ENCODE assay signal across 8 cellular contexts in the genomic region with DNA sequence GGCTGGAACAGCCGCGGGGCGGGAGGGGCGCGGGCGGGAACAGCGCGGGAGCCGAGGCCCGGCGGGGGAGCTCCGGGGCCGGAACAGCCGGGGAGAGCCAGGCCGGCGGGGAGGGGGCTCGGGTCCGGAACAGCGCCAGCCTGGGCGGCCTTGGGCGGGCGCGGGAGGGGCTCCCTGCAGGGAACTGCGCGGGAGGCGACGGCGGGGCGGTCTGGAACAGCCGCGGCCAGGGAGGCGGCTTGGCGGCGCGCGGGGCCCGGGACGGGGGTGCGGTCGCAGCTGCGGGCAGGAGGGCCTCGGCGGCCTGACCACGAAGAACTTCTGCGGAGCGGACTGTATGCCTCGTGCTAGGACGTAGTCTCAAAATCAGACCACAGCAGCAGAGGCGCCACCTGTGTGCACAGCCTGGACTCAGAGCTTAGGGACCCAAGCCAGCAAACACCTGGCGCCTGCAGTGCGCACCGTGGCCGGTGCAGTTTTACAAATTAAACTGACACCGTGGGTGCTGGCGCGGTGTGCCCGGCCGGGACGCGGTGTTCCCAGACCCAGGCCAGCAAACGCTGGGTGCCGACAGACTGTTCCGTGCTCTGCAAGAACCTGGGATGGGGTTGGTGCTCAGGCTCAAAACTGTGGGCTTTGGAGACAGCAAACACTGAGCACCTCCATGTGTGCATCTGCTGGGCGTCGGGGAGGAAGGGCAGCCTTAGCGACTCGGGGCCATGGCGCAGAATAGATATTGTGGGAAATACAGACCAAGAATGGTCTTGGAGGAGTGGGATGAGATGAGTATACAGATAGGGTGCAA. TPM values are rescaled to one million over a fixed set of nuclear protein-coding genes. Genes with fewer than 3 reads are reported as not detected.
DNase-seq lines count a peak whose midpoint lies in the region; ATAC-seq and TF ChIP-seq lines count a peak whose summit lies in the region.

No MANE protein-coding gene starts in this region.

- TF ChIP-seq CTCF in Caco-2 (IDR thresholded peaks at IDR 0.05; ENCODE audit: insufficient read depth in 1 of 2, low read depth in 1 of 2, low read length in 1 of 2, severe bottlenecking in 1 of 2, unreplicated experiment in 1 of 2) (peak; percentile 2 to 4), Peyer's patch (IDR thresholded peaks at IDR 0.05) (peak in 4 of 6 experiments; percentile 7 to 31 (median 14))

- peaks cover 32% of the 10 kb centered on the region for H3K36me3 Mint-ChIP-seq in Caco-2 (ENCODE audit: insufficient read depth, unreplicated experiment)
- H3K36me3 Mint-ChIP-seq in activated naive CD4-positive, alpha-beta T cell treated with anti-CD3 and anti-CD28 coated beads for 36 hours (ENCODE audit: low read depth), result peaks cover 14% of the 10 kb centered on the region

- ATAC-seq in GM19463 (IDR thresholded peaks at IDR 0.05; ENCODE audit: unreplicated experiment) (peak; percentile 58), HG03571 (IDR thresholded peaks at IDR 0.05; ENCODE audit: unreplicated experiment) (peak; percentile 53), aorta (ENCODE audit: low FRiP score) (peak; percentile 56)

- H3K4me3 Mint-ChIP-seq in Caco-2 (ENCODE audit: unreplicated experiment), result peak overlapping the region; percentile 94
- peak overlapping the region; percentile 76 for H3K4me3 Mint-ChIP-seq in activated naive CD4-positive, alpha-beta T cell treated with anti-CD3 and anti-CD28 coated beads for 36 hours

- peak overlapping the region; percentile 72 for H3K4me3 ChIP-seq in Caco-2 (ENCODE audit: low read depth, low read length)
- peak overlapping the region; percentile 55 to 74 (median 60) for H3K4me3 ChIP-seq in Peyer's patch
- peak overlapping the region; percentile 23 to 40 for H3K4me3 ChIP-seq in aorta (ENCODE audit: low read length in 2 of 2)

- peak; percentile 96 to 100 for DNase-seq in Caco-2
- peak; percentile 81 to 96 (median 94) for DNase-seq in Peyer's patch
- DNase-seq in activated naive CD4-positive, alpha-beta T cell treated with anti-CD3 and anti-CD28 coated beads for 36 hours, result peak; percentile 65
- DNase-seq in head of caudate nucleus, result peak in 39 of 42 donors; percentile 60 to 95 (median 90)
- DNase-seq in pons (ENCODE audit: low spot score), result peak; percentile 74
- DNase-seq in aorta, result peak; percentile 91 to 94

- H3K27me3 ChIP-seq in Caco-2 (replicated peaks; ENCODE audit: control insufficient read depth, insufficient read depth, low read length) (no peaks in the 10 kb centered on the region), Peyer's patch (no peaks in the 10 kb centered on the region), aorta (ENCODE audit: control insufficient read depth in 1 of 2, insufficient read depth in 2 of 2, low read length in 1 of 2) (no peaks in the 10 kb centered on the region)

- peaks cover 19% of the 10 kb centered on the region for H3K9me3 Mint-ChIP-seq in Caco-2 (ENCODE audit: unreplicated experiment)
- peaks cover 9% of the 10 kb centered on the region for H3K9me3 Mint-ChIP-seq in activated naive CD4-positive, alpha-beta T cell treated with anti-CD3 and anti-CD28 coated beads for 36 hours

- peak overlapping the region; percentile 88 for H3K27ac Mint-ChIP-seq in Caco-2 (ENCODE audit: unreplicated experiment)
- H3K27ac Mint-ChIP-seq in activated naive CD4-positive, alpha-beta T cell treated with anti-CD3 and anti-CD28 coated beads for 36 hours, result peak overlapping the region; percentile 18

- H3K27ac ChIP-seq in Peyer's patch (peak overlapping the region; percentile 92 to 100 (median 94)), aorta (ENCODE audit: low read depth in 1 of 2, low read length in 2 of 2) (peak overlapping the region; percentile 12 to 84)

- H3K4me1 ChIP-seq in Caco-2, result peaks cover 23% of the 10 kb centered on the region
- H3K4me1 ChIP-seq in Peyer's patch, result peaks cover 0 to 22% (median 14%) of the 10 kb centered on the region in 4 donors
- no peaks in the 10 kb centered on the region for H3K4me1 ChIP-seq in aorta (ENCODE audit: control insufficient read depth in 1 of 2, insufficient read depth in 2 of 2, low read length in 2 of 2)

- peak; percentile 44 to 80 for TF ChIP-seq POLR2A in Peyer's patch (IDR thresholded peaks at IDR 0.05)

- H3K4me1 Mint-ChIP-seq in Caco-2 (ENCODE audit: low read depth, unreplicated experiment), result peaks cover 27% of the 10 kb centered on the region
- H3K4me1 Mint-ChIP-seq in activated naive CD4-positive, alpha-beta T cell treated with anti-CD3 and anti-CD28 coated beads for 36 hours (ENCODE audit: low read depth), result peaks cover 18% of the 10 kb centered on the region

- intact Hi-C loops in Caco-2 (cut with micrococcal nuclease; ENCODE audit: unreplicated experiment), result loop anchor here (1.0 to 5.0 kb wide), 6 partner anchors 46 to 290 kb away; a partner anchor contains a TSS
- intact Hi-C loops in activated naive CD4-positive, alpha-beta T cell treated with anti-CD3 and anti-CD28 coated beads for 36 hours (cut with micrococcal nuclease), result loop anchor here (1.0 to 5.0 kb wide), 3 partner anchors 46 to 290 kb away; a partner anchor contains a TSS
- intact Hi-C loops in head of caudate nucleus (cut with DNase I), result loop anchor here (5.0 to 10.0 kb wide), 4 partner anchors 68 to 382 kb away; a partner anchor contains a TSS
- intact Hi-C loops in aorta (cut with DNase I), result loop anchor here in 1 of 2 donors (10.0 kb wide), 2 partner anchors 72 to 288 kb away; a partner anchor contains a TSS

- H3K36me3 ChIP-seq in Caco-2 (ENCODE audit: control insufficient read depth, insufficient read depth, low read length), result no peaks in the 10 kb centered on the region
- H3K36me3 ChIP-seq in Peyer's patch, result no peaks in the 10 kb centered on the region
- no peaks in the 10 kb centered on the region for H3K36me3 ChIP-seq in aorta (ENCODE audit: control insufficient read depth in 1 of 2, insufficient read depth in 2 of 2, low read length in 1 of 2)

- POLR2A ChIA-PET in Caco-2 (lab: Charles Lee), result interaction anchor here (0.5 to 3.1 kb wide), 16 partner anchors 12 to 380 kb away, joined by 3 to 26 read pairs (median 5); a partner anchor contains a TSS

- H3K9me3 ChIP-seq in Caco-2 (peaks cover 23% of the 10 kb centered on the region), Peyer's patch (peaks cover 0 to 12% (median 0%) of the 10 kb centered on the region in 4 donors), aorta (ENCODE audit: control insufficient read depth, low read length) (peaks cover 3% of the 10 kb centered on the region)

- no peaks in the 10 kb centered on the region for H3K27me3 Mint-ChIP-seq in Caco-2 (ENCODE audit: insufficient read depth, unreplicated experiment)
- no peaks in the 10 kb centered on the region for H3K27me3 Mint-ChIP-seq in activated naive CD4-positive, alpha-beta T cell treated with anti-CD3 and anti-CD28 coated beads for 36 hours (ENCODE audit: low read depth)

- 1% methylated on average over 43 to 68 of the region's 68 CpGs for WGBS in aorta, 2 donors

- BruUV-seq in Caco-2 (replicated peaks; lab: Mats Ljungman, UMichigan), result TSS peak; percentile 75

- CTCF ChIA-PET in Caco-2 (lab: Charles Lee), result interaction anchor here (0.6 to 3.5 kb wide), 19 partner anchors 9 to 380 kb away, joined by 3 to 39 read pairs (median 4); a partner anchor contains a TSS
- CTCF ChIA-PET in activated naive CD4-positive, alpha-beta T cell treated with anti-CD3 and anti-CD28 coated beads for 36 hours (lab: Charles Lee), result interaction anchor here (0.6 to 1.9 kb wide), 12 partner anchors 9 to 1877 kb away, joined by 3 to 14 read pairs (median 4); a partner anchor contains a TSS

RNA-seq across cellular contexts. Expression of a gene that starts 0.6 kb away (rescaled TPM):
- 2.9 and 4.6 TPM in 2 replicates for total RNA-seq in Caco-2 (2022)
- total RNA-seq in Peyer's patch, result 10 to 100 TPM in 1 of 4 donors, 1 to 10 TPM in 3; 2.5 to 13.5 (median 3.6) TPM
- total RNA-seq in activated naive CD4-positive, alpha-beta T cell treated with anti-CD3 and anti-CD28 coated beads for 36 hours, result 1 to 10 TPM; 5.8 to 6.8 TPM
- 1 to 10 TPM; 2.1 to 3.1 TPM for total RNA-seq in aorta
- 1 to 10 TPM in 1 of 2 donors, under 1 TPM in 1; 0.50 to 4.1 TPM for polyA plus RNA-seq in aorta

RNA-seq across cellular contexts. Expression of a gene that starts 12.3 kb away (rescaled TPM):
- total RNA-seq in Caco-2 (2022), result 37.3 and 39.5 TPM in 2 replicates
- total RNA-seq in Peyer's patch, result 10 to 100 TPM in 2 of 4 donors, 1 to 10 TPM in 1, under 1 TPM in 1; 0.83 to 15.3 (median 8.1) TPM
- 10 to 100 TPM in 1 of 2 experiments, 1 to 10 TPM in 1; 9.5 to 10.3 TPM for total RNA-seq in activated naive CD4-positive, alpha-beta T cell treated with anti-CD3 and anti-CD28 coated beads for 36 hours
- 1 to 10 TPM; 4.4 to 7.5 TPM for total RNA-seq in aorta
- polyA plus RNA-seq in aorta, result 1 to 10 TPM; 1.5 to 4.9 TPM

RNA-seq across cellular contexts. Expression of a gene that starts 46.2 kb away (rescaled TPM):
- total RNA-seq in Caco-2 (2022) (67.5 and 74.7 TPM in 2 replicates), Peyer's patch (10 to 100 TPM in 1 of 4 donors, 1 to 10 TPM in 3; 2.1 to 32.2 (median 4.9) TPM), aorta (1 to 10 TPM; 1.4 to 1.5 TPM)
- total RNA-seq in activated naive CD4-positive, alpha-beta T cell treated with anti-CD3 and anti-CD28 coated beads for 36 hours, result 10 to 100 TPM; 69.3 to 70.0 TPM
- polyA plus RNA-seq in aorta, result 1 to 10 TPM; 1.6 TPM

RNA-seq across cellular contexts. Expression of a gene that starts 58.1 kb away (rescaled TPM):
- total RNA-seq in Caco-2 (2022) (98.4 and 105 TPM in 2 replicates), Peyer's patch (100 to 1,000 TPM in 3 of 4 donors, 10 to 100 TPM in 1; 77.1 to 146 (median 110) TPM), aorta (10 to 100 TPM; 20.5 to 26.1 TPM)
- total RNA-seq in activated naive CD4-positive, alpha-beta T cell treated with anti-CD3 and anti-CD28 coated beads for 36 hours, result 10 to 100 TPM; 12.7 to 14.3 TPM
- polyA plus RNA-seq in aorta, result 10 to 100 TPM; 10.6 to 53.1 TPM

Comparison
In these comparisons a context has a peak if more than half of its experiments do, and no peak if none do; other contexts are left out.
1. Peak in every context shown above with its lines: DNase-seq, ATAC-seq, H3K4me3 ChIP-seq and H3K27ac ChIP-seq.